14 cellular contexts compared by ENCODE assay signal in the genomic region with DNA sequence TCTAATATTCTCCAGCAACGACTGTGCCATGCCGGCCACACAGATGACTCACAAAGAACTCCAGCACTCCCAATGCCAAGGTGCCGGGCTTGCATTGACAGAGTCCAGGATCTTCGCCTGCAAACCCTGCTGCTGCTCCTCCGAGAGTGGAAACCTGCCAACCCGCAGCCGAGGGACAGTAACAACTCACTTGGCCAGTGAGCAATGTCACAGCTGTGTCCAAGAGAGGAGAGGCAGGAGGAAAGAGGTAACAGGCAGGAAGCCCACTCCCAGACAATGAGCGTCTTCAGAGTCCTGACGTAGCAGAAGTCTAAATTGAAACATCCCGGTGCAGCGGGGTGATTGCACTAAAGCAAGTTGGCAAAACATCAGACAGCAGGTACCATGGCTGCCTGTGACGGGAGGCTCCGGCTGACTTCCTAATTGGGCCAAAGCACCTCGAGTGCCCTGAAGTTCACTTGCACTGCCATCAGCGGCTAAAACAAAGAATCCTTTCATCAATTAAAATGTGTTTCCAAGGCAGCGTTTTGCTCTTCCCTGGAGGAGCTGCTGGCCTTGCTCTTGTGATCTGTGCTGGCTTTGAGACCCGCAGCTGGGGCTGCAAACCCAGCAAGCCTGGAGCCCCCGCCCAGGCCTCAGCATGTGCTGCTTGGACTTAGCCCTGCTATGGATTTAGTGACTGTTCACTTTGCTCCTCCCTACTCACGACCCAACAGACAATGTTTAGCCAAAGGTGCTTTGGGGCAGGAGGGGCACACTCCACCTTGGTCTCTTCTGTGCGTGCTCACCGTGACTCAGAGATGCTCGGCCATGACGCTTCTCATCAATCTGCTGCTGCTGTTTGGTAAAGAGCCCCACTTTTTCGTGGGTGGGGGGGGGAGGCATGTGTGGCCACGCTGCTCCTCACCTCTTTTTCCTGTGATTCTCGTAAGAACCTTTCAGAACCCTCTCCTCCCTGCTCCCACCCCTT. TPM values are rescaled to one million over a fixed set of nuclear protein-coding genes. Genes with fewer than 3 reads are reported as not detected.
DNase-seq lines count a peak whose midpoint lies in the region; ATAC-seq and TF ChIP-seq lines count a peak whose summit lies in the region.
"Had no signal": no experiment of that assay in that cellular context is flagged by ENCODE, and none has a peak within 500 bp of the region (broad histone marks: within the 10 kb centered on the region; RNA-seq: fewer than 3 reads in every experiment).

No MANE protein-coding gene starts in this region.

- CTCF ChIA-PET in SK-N-SH (lab: Yijun Ruan, JAX), result interaction anchor here (1.1 kb wide), 1 partner anchor 12 kb away, joined by 3 read pairs; no protein-coding TSS in a partner anchor

- H3F3A ChIP-seq in SK-N-SH (replicated peaks; ENCODE audit: insufficient read depth) (peaks cover 8% of the 10 kb centered on the region), GM23248 (ENCODE audit: insufficient read depth) (0 out of 2 replicates have a peak, but pooled peaks cover 7% of the 10 kb centered on the region)

- no peaks in the 10 kb centered on the region for H4K20me1 ChIP-seq in SK-N-SH (ENCODE audit: insufficient read depth)
- H4K20me1 ChIP-seq in GM23248 (ENCODE audit: insufficient read depth), result no peaks in the 10 kb centered on the region

- H3K4me1 Mint-ChIP-seq in chondrocyte (ENCODE audit: low read depth) (peaks cover 6% of the 10 kb centered on the region), T-helper 17 cell (no peaks in the 10 kb centered on the region)
- H3K4me1 Mint-ChIP-seq: central memory CD8-positive, alpha-beta T cell; memory B cell had no signal

- in situ Hi-C loops in GM23248 (cut with MboI), result no loop called here

- H3K9me2 ChIP-seq in SK-N-SH, result no peaks in the 10 kb centered on the region
- no peaks in the 10 kb centered on the region for H3K9me2 ChIP-seq in GM23248 (ENCODE audit: insufficient read depth)

- POLR2A ChIA-PET in SK-N-SH (lab: Yijun Ruan, JAX), result no interaction called here

- WGBS in SK-N-SH (ENCODE audit: low lambda C conversion rate), result 83% methylated on average over 22 of the region's 26 CpGs
- 83 to 87% methylated on average over 26 of the region's 26 CpGs for WGBS in GM23248 (ENCODE audit: low coverage in 1 of 2, low lambda C conversion rate in 2 of 2, missing lambda C conversion rate in 2 of 2), 2 experiments

- peaks cover 0 to 36% of the 10 kb centered on the region in 2 experiments; a peak in 1 of 4 replicates for H3K4me1 ChIP-seq in SK-N-SH (ENCODE audit: control insufficient read depth in 1 of 2, insufficient read depth in 2 of 2, low read depth in 1 of 2, low read length in 1 of 2)
- H3K4me1 ChIP-seq in foreskin keratinocyte, result no peaks in the 10 kb centered on the region
- H3K4me1 ChIP-seq in GM23248 (ENCODE audit: insufficient read depth), result no peaks in the 10 kb centered on the region

- H3K27me3 ChIP-seq in SK-N-SH (ENCODE audit: insufficient read depth) (no peaks in the 10 kb centered on the region), foreskin keratinocyte (no peaks in the 10 kb centered on the region), GM23248 (replicated peaks; ENCODE audit: insufficient read depth) (no peaks in the 10 kb centered on the region)
- H3K27me3 ChIP-seq: gastroesophageal sphincter had no signal

- no peak overlapping the region for H2AFZ ChIP-seq in SK-N-SH (ENCODE audit: low read depth)
- H2AFZ ChIP-seq in GM23248, result no peak overlapping the region
- H2AFZ ChIP-seq: PC-9 had no signal

- H3K27ac ChIP-seq in SK-N-SH (ENCODE audit: low read depth in 2 of 2, low read length in 1 of 2) (no peak overlapping the region; a peak in 1 of 4 replicates), foreskin keratinocyte (no peak overlapping the region), GM23248 (no peak overlapping the region)
- H3K27ac ChIP-seq: gastroesophageal sphincter, PC-9 had no signal

- ATAC-seq in foreskin keratinocyte (peak; percentile 37), T-helper 17 cell (no peak)
- ATAC-seq: gastroesophageal sphincter had no signal

- H3K4me3 Mint-ChIP-seq in chondrocyte (ENCODE audit: unreplicated experiment) (no peak overlapping the region), T-helper 17 cell (no peak overlapping the region)
- H3K4me3 Mint-ChIP-seq: CD4-positive, CD25-positive, alpha-beta regulatory T cell; central memory CD8-positive, alpha-beta T cell; memory B cell had no signal

- H3K9me3 Mint-ChIP-seq in chondrocyte (ENCODE audit: low read depth), result peaks cover 14% of the 10 kb centered on the region
- H3K9me3 Mint-ChIP-seq: central memory CD8-positive, alpha-beta T cell had no signal

- H3K79me2 ChIP-seq in SK-N-SH (ENCODE audit: insufficient read depth) (no peaks in the 10 kb centered on the region), GM23248 (ENCODE audit: insufficient read depth) (no peaks in the 10 kb centered on the region)

- H3K4me2 ChIP-seq in SK-N-SH (no peak overlapping the region), GM23248 (ENCODE audit: unreplicated experiment) (no peak overlapping the region)
- H3K4me2 ChIP-seq: PC-9 had no signal

- H3K9ac ChIP-seq in SK-N-SH, result no peak overlapping the region
- no peak overlapping the region for H3K9ac ChIP-seq in GM23248

- no peak overlapping the region for H3K4me3 ChIP-seq in SK-N-SH (ENCODE audit: low read depth in 2 of 2, low read length in 1 of 2)
- no peak overlapping the region for H3K4me3 ChIP-seq in GM23248
- H3K4me3 ChIP-seq: PC-9 had no signal

- DNase-seq in DMS79 (lab: John Stamatoyannopoulos, UW), result peak; percentile 78
- DNase-seq in SK-N-SH, result no peak
- no peak for DNase-seq in foreskin keratinocyte
- peak; percentile 36 for DNase-seq in pons (ENCODE audit: low spot score)
- no peak for DNase-seq in chondrocyte (ENCODE audit: low spot score)
- no peak for DNase-seq in stimulated activated CD4-positive, alpha-beta T cell treated with anti-CD3 and anti-CD28 coated beads, Interleukin-4, amount 100 ng/mL, for 4 hours
- no peak for DNase-seq in GM23248
- DNase-seq in T-helper 17 cell, result no peak
- DNase-seq: activated T-cell treated with anti-CD3 and anti-CD28 coated beads, Interleukin-2, amount 50 U/mL, for 48 hours; CD4-positive, CD25-positive, alpha-beta regulatory T cell; PC-9 had no signal

- peaks cover 21% of the 10 kb centered on the region for H3K36me3 Mint-ChIP-seq in chondrocyte (ENCODE audit: low read depth)
- peaks cover 13% of the 10 kb centered on the region for H3K36me3 Mint-ChIP-seq in T-helper 17 cell (ENCODE audit: low read depth)

- H3K27ac Mint-ChIP-seq in chondrocyte (ENCODE audit: unreplicated experiment) (no peak overlapping the region), T-helper 17 cell (no peak overlapping the region)
- H3K27ac Mint-ChIP-seq: memory B cell had no signal

- H3K36me3 ChIP-seq in SK-N-SH (replicated peaks in 1 of 2; ENCODE audit: control insufficient read depth in 1 of 2, insufficient read depth in 2 of 2, low read length in 1 of 2), result peaks cover 11 to 25% of the 10 kb centered on the region in 2 experiments
- H3K36me3 ChIP-seq in GM23248 (ENCODE audit: low read depth), result peaks cover 19% of the 10 kb centered on the region

- TF ChIP-seq RAD21 in SK-N-SH (IDR thresholded peaks at IDR 0.05; ENCODE audit: low read length), result no peak

- TF ChIP-seq CTCF in SK-N-SH (IDR thresholded peaks at IDR 0.05) (no peak), foreskin keratinocyte (conservative IDR thresholded peaks at IDR 0.05) (no peak), chondrocyte (IDR thresholded peaks at IDR 0.05) (no peak)

- H3K9me3 ChIP-seq in SK-N-SH (peaks cover 7% of the 10 kb centered on the region; the same call in 1 of the 2 replicates), GM23248 (ENCODE audit: low read depth) (no peaks in the 10 kb centered on the region), T-helper 17 cell (ENCODE audit: control insufficient read depth, low read length, poor library complexity, severe bottlenecking) (no peaks in the 10 kb centered on the region)

- H3K27me3 Mint-ChIP-seq in chondrocyte (ENCODE audit: low read depth) (no peaks in the 10 kb centered on the region), T-helper 17 cell (no peaks in the 10 kb centered on the region)
- H3K27me3 Mint-ChIP-seq: CD4-positive, CD25-positive, alpha-beta regulatory T cell; central memory CD8-positive, alpha-beta T cell; memory B cell had no signal

- no peak for TF ChIP-seq EP300 in SK-N-SH (IDR thresholded peaks at IDR 0.05; ENCODE audit: borderline replicate concordance in 1 of 2, low read depth in 1 of 2, low read length in 1 of 2)

TF ChIP-seq in SK-N-SH, 30 proteins besides CTCF, POLR2A, EP300 and RAD21 (continues in another document):
- TF ChIP-seq REST (IDR thresholded peaks at IDR 0.05; ENCODE audit: low read depth, low read length), result no peak
- TF ChIP-seq NRF1 (IDR thresholded peaks at IDR 0.05; ENCODE audit: low read depth, low read length), result no peak

RNA-seq across cellular contexts. Expression of gene DCTD, which starts 36.5 kb away (rescaled TPM):
- 123 and 145 TPM in 2 replicates for polyA plus RNA-seq in SK-N-SH (2012; rRNA removed)
- 144 and 145 TPM in 2 replicates for polyA plus RNA-seq in SK-N-SH (2012; cell fraction: cytosol; rRNA removed)
- polyA plus RNA-seq in SK-N-SH (2012; cell fraction: nucleus; rRNA removed), result 170 and 193 TPM in 2 replicates
- 78.4 and 79.8 TPM in 2 replicates for total RNA-seq in foreskin keratinocyte
- polyA plus RNA-seq in foreskin keratinocyte, result 71.7 and 77.7 TPM in 2 replicates
- total RNA-seq in chondrocyte, result 127 to 131 TPM (median 130 TPM) in 3 replicates
- 133 and 145 TPM in 2 replicates for total RNA-seq in GM23248 (2014; rRNA removed; shearing (Covaris generic))
- polyA plus RNA-seq in GM23248 (2016; fragmentation: Nextera tagmentation; extraction: Ambion mirVana), result 169 and 170 TPM in 2 replicates
- 10 to 100 TPM; 50.4 to 55.5 TPM for total RNA-seq in T-helper 17 cell

Comparison
In these comparisons a context has a peak if more than half of its experiments do, and no peak if none do; other contexts are left out.
1. DNase-seq: peak in DMS79 (single experiment) and pons (single experiment); none in SK-N-SH (single experiment), foreskin keratinocyte (0 of 2), chondrocyte (single experiment), stimulated activated CD4-positive, alpha-beta T cell treated with anti-CD3 and anti-CD28 coated beads, Interleukin-4, amount 100 ng/mL, for 4 hours (0 of 2), GM23248 (single experiment) and T-helper 17 cell (0 of 3).